ENCODE assay signal across 18 cellular contexts in genomic region chrX:119292445-119292844, GRCh38. TPM values are rescaled to one million over a fixed set of nuclear protein-coding genes. Genes with fewer than 3 reads are reported as not detected.
DNase-seq lines count a peak whose midpoint lies in the region; ATAC-seq and TF ChIP-seq lines count a peak whose summit lies in the region.
"Had no signal": no experiment of that assay in that cellular context is flagged by ENCODE, and none has a peak within 500 bp of the region (broad histone marks: within the 10 kb centered on the region; RNA-seq: fewer than 3 reads in every experiment).

No MANE protein-coding gene starts in this region.

- peaks cover 12% of the 10 kb centered on the region; the same call in 1 of the 2 replicates for H3K9me3 Mint-ChIP-seq in WTC11
- H3K9me3 Mint-ChIP-seq: activated CD4-positive, alpha-beta T cell treated with anti-CD3 and anti-CD28 coated beads, Interleukin-2, amount 10 ng/mL, durations not matched to agents 7 days and 5 days; activated naive CD8-positive, alpha-beta T cell treated with anti-CD3 and anti-CD28 coated beads, Interleukin-2, amount 10 ng/mL, durations not matched to agents 7 days and 5 days; CD14-positive monocyte; central memory CD8-positive, alpha-beta T cell had no signal

- TF ChIP-seq EP300 in Ishikawa (IDR thresholded peaks at IDR 0.05; ENCODE audit: borderline replicate concordance) = no peak

- in situ Hi-C loops in gastrocnemius medialis (cut with MboI; ENCODE audit: low sequenced_read_pairs in 4 of 4) = no loop called here

- no peaks in the 10 kb centered on the region for H3K4me1 Mint-ChIP-seq in WTC11
- H3K4me1 Mint-ChIP-seq: activated CD4-positive, alpha-beta T cell treated with anti-CD3 and anti-CD28 coated beads, Interleukin-2, amount 10 ng/mL, durations not matched to agents 7 days and 5 days; activated naive CD8-positive, alpha-beta T cell treated with anti-CD3 and anti-CD28 coated beads, Interleukin-2, amount 10 ng/mL, durations not matched to agents 7 days and 5 days; central memory CD8-positive, alpha-beta T cell had no signal

- H3K27ac ChIP-seq in gastrocnemius medialis (no peak overlapping the region), dorsolateral prefrontal cortex (no peak overlapping the region)
- H3K27ac ChIP-seq: HL-60 had no signal

- H3K4me3 ChIP-seq in gastrocnemius medialis (no peak overlapping the region), dorsolateral prefrontal cortex (no peak overlapping the region)

- H3K27ac Mint-ChIP-seq in WTC11 = no peak overlapping the region
- H3K27ac Mint-ChIP-seq: activated CD4-positive, alpha-beta T cell treated with anti-CD3 and anti-CD28 coated beads, Interleukin-2, amount 10 ng/mL, durations not matched to agents 7 days and 5 days; activated naive CD8-positive, alpha-beta T cell treated with anti-CD3 and anti-CD28 coated beads, Interleukin-2, amount 10 ng/mL, durations not matched to agents 7 days and 5 days had no signal

- H3K27me3 ChIP-seq in gastrocnemius medialis = no peaks in the 10 kb centered on the region
- H3K27me3 ChIP-seq in dorsolateral prefrontal cortex = peaks cover 0 to 44% (median 10%) of the 10 kb centered on the region in 45 donors

- H3K9me3 ChIP-seq in gastrocnemius medialis = no peaks in the 10 kb centered on the region

- intact Hi-C loops in left colon (cut with DNase I, micrococcal nuclease) (no loop called here), gastrocnemius medialis (cut with DNase I; ENCODE audit: low total_unique reads) (no loop called here), dorsolateral prefrontal cortex (cut with DNase I) (no loop called here)

- peak; percentile 3 for DNase-seq in ELR (ENCODE audit: low read depth)
- no peak for DNase-seq in WTC11 (ENCODE audit: low spot score)
- no peak for DNase-seq in left colon
- DNase-seq in T-helper 9 cell = no peak
- no peak for DNase-seq in gastrocnemius medialis
- no peak for DNase-seq in dorsolateral prefrontal cortex
- DNase-seq: activated CD4-positive, alpha-beta T cell treated with anti-CD3 and anti-CD28 coated beads, Interleukin-2, amount 10 ng/mL, durations not matched to agents 7 days and 5 days; activated naive CD8-positive, alpha-beta T cell treated with anti-CD3 and anti-CD28 coated beads, Interleukin-2, amount 10 ng/mL, durations not matched to agents 7 days and 5 days; activated T-cell treated with anti-CD3 and anti-CD28 coated beads, Interleukin-2, amount 50 U/mL, for 1 hour; kidney glomerular epithelial cell; NCI-H1694; Right ventricle myocardium superior; stimulated activated naive CD4-positive, alpha-beta T cell treated with Interleukin-2 at 50 U/mL for 16 hours; T1000 had no signal

- no peak for TF ChIP-seq CTCF in WTC11 (IDR thresholded peaks at IDR 0.05)
- TF ChIP-seq CTCF in gastrocnemius medialis (IDR thresholded peaks at IDR 0.05 in 4 of 5, conservative IDR thresholded peaks at IDR 0.05 in 1 of 5) = no peak
- peak in 3 of 56 donors; percentile 8 to 17 (median 9) for TF ChIP-seq CTCF in dorsolateral prefrontal cortex (IDR thresholded peaks at IDR 0.05 in 54 of 56, conservative IDR thresholded peaks at IDR 0.05 in 2 of 56; ENCODE audit: low read depth in 1 of 56, partially characterized antibody in 56 of 56)

- no peak for TF ChIP-seq POLR2A in gastrocnemius medialis (IDR thresholded peaks at IDR 0.05)

- H3K4me1 ChIP-seq in gastrocnemius medialis = no peaks in the 10 kb centered on the region

- H3K36me3 ChIP-seq in gastrocnemius medialis = no peaks in the 10 kb centered on the region

- 0 out of 2 replicates have a peak, but pooled peaks have one; percentile 4 for TF ChIP-seq RAD21 in Ishikawa (IDR thresholded peaks at IDR 0.05; ENCODE audit: low read depth)

- no peak overlapping the region for H3K4me3 Mint-ChIP-seq in WTC11
- H3K4me3 Mint-ChIP-seq: activated CD4-positive, alpha-beta T cell treated with anti-CD3 and anti-CD28 coated beads, Interleukin-2, amount 10 ng/mL, durations not matched to agents 7 days and 5 days; activated naive CD8-positive, alpha-beta T cell treated with anti-CD3 and anti-CD28 coated beads, Interleukin-2, amount 10 ng/mL, durations not matched to agents 7 days and 5 days; CD14-positive monocyte; central memory CD8-positive, alpha-beta T cell had no signal

- no peaks in the 10 kb centered on the region; the same call in 1 of the 2 replicates for H3K27me3 Mint-ChIP-seq in WTC11 (ENCODE audit: low read depth)
- H3K27me3 Mint-ChIP-seq: central memory CD8-positive, alpha-beta T cell had no signal

- no peaks in the 10 kb centered on the region for H3K36me3 Mint-ChIP-seq in WTC11
- H3K36me3 Mint-ChIP-seq: activated naive CD8-positive, alpha-beta T cell treated with anti-CD3 and anti-CD28 coated beads, Interleukin-2, amount 10 ng/mL, durations not matched to agents 7 days and 5 days; CD14-positive monocyte had no signal

- CTCF ChIA-PET in WTC11 (lab: Charles Lee) = interaction anchor here (1.0 to 1.1 kb wide), 2 partner anchors 177 to 220 kb away, joined by 4 to 6 read pairs; no protein-coding TSS in a partner anchor

- POLR2A ChIA-PET in WTC11 (lab: Charles Lee) = no interaction called here

- ATAC-seq in WTC11 (peak; percentile 55; the same call in 1 of the 2 replicates), left colon (peak; percentile 37), gastrocnemius medialis (no peak)

TF ChIP-seq in Ishikawa, 13 proteins besides CTCF, POLR2A, EP300 and RAD21 (continues in another document):
- TF ChIP-seq TCF12 (IDR thresholded peaks at IDR 0.05; ENCODE audit: low read depth) (no peak), TEAD4 (IDR thresholded peaks at IDR 0.05) (no peak), TAF1 (IDR thresholded peaks at IDR 0.05; ENCODE audit: low read depth) (no peak), YY1 (IDR thresholded peaks at IDR 0.05; ENCODE audit: low read depth) (no peak), ZBTB7A (IDR thresholded peaks at IDR 0.05; ENCODE audit: low read depth) (no peak)
- TF ChIP-seq, protein P1, sequence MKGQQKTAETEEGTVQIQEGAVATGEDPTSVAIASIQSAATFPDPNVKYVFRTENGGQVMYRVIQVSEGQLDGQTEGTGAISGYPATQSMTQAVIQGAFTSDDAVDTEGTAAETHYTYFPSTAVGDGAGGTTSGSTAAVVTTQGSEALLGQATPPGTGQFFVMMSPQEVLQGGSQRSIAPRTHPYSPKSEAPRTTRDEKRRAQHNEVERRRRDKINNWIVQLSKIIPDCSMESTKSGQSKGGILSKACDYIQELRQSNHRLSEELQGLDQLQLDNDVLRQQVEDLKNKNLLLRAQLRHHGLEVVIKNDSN (IDR thresholded peaks at IDR 0.05) = no peak

TF ChIP-seq in WTC11, 78 proteins besides CTCF, POLR2A, EP300 and RAD21:
- TF ChIP-seq, protein P2, sequence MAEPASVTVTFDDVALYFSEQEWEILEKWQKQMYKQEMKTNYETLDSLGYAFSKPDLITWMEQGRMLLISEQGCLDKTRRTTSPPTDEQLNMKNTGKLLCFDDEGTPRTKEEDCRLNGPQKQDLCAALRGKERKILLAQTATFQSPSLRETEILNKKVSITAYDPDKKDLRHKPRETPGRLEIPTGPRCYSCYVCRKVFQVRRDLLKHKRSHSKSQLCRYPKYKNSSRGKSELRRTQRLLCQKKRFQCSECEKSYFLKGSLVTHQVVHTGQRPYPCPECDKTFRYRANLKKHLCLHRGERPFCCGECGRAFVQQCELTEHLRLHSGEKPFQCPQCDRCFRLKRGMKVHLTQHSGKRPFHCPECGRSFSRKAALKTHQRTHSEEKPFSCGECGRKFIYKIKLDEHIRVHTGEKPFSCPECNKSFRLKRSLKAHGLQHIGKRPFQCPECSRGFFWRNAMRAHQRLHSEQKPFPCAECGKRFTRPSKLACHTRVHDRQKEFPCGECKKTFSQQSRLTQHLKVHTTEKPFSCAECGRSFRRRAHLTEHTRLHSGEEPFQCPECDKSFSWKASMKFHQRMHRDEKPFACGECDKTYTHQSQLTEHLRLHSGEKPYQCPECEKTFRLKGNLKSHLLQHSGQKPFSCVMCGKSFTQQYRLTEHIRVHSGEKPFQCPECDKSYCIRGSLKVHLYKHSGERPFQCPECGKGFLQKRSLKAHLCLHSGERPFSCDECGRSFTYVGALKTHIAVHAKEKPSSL (CRISPR knock-in tag; conservative IDR thresholded peaks at IDR 0.05) = no peak
- no peak for TF ChIP-seq GRHL2 (CRISPR knock-in tag; IDR thresholded peaks at IDR 0.05; ENCODE audit: insufficient replicate concordance, severe bottlenecking)

RNA-seq across cellular contexts. Expression of gene PGRMC1, which starts 56.4 kb away (rescaled TPM):
- 177 to 196 TPM (median 193 TPM) in 3 replicates for total RNA-seq in WTC11 (2021)
- 100 to 1,000 TPM; 122 to 128 TPM for total RNA-seq in left colon
- 10 to 100 TPM; 11.4 to 14.4 (median 13.0) TPM for total RNA-seq in gastrocnemius medialis
- total RNA-seq in dorsolateral prefrontal cortex = 100 to 1,000 TPM in 84 of 120 experiments, 10 to 100 TPM in 36; 40.9 to 169 (median 110) TPM

Comparison
In these comparisons a context has a peak if more than half of its experiments do, and no peak if none do; other contexts are left out.
1. ATAC-seq: peak in WTC11 (single experiment) and left colon (single experiment); none in gastrocnemius medialis (0 of 2).